Comparison of ENCODE assay signal across 28 cellular contexts in genomic region chr10:92119340-92119739, GRCh38.
"Had no signal": no experiment of that assay in that cellular context is flagged by ENCODE, and none has a peak within 500 bp of the region (broad histone marks: within the 10 kb centered on the region; RNA-seq: fewer than 3 reads in every experiment).

No MANE protein-coding gene starts in this region.

- DNase-seq: activated CD4-positive, alpha-beta T cell treated with anti-CD3 and anti-CD28 coated beads for 4 hours; activated CD4-positive, alpha-beta T cell treated with anti-CD3 and anti-CD28 coated beads, Interleukin-2, amount 50 U/mL, for 48 hours; activated CD8-positive, alpha-beta memory T cell treated with anti-CD3 and anti-CD28 coated beads, Interleukin-2, amount 10 ng/mL, durations not matched to agents 7 days and 5 days; activated effector memory CD4-positive, alpha-beta T cell treated with anti-CD3 and anti-CD28 coated beads, Interleukin-2, amount 50 U/mL, for 16 hours; activated naive CD4-positive, alpha-beta T cell treated with Interleukin-2 at 50 U/mL for 16 hours; activated T-cell treated with anti-CD3 and anti-CD28 coated beads, Interleukin-2, amount 50 U/mL, for 24 hours; amygdala; brain microvascular endothelial cell; cerebellar nuclear complex; Karpas-422; NCI-H1048; NCI-H146; NCI-H1930; NCI-H2171 treated with DMSO at 0.1 percent for 48 hours; NCI-H345; NCI-H510A; NCI-H526 treated with DMSO at 0.1 percent for 48 hours; NCI-H82; RPMI8226; SJCRH30; SK-N-SH; T-helper 1 cell; WERI-Rb-1 had no signal

- H3K9me3 Mint-ChIP-seq: activated T-cell treated with anti-CD3 and anti-CD28 coated beads, Interleukin-2, amount 50 U/mL, for 24 hours; activated T-helper 1 cell treated with anti-CD3 and anti-CD28 coated beads, Interleukin-12 subunit alpha, Interleukin-12 subunit beta, Interleukin-2, Interleukin-4 antibody, amounts not matched to agents 30 ng/mL and 10 ng/mL and 1 ng/mL, durations not matched to agents 14 hours and 24 hours and 36 hours had no signal

- H3K4me3 ChIP-seq: K562, SJCRH30 had no signal

- H3K4me1 Mint-ChIP-seq: activated CD8-positive, alpha-beta memory T cell treated with anti-CD3 and anti-CD28 coated beads, Interleukin-2, amount 10 ng/mL, durations not matched to agents 7 days and 5 days had no signal

- H3K4me3 Mint-ChIP-seq: activated CD8-positive, alpha-beta memory T cell treated with anti-CD3 and anti-CD28 coated beads, Interleukin-2, amount 10 ng/mL, durations not matched to agents 7 days and 5 days; activated naive CD8-positive, alpha-beta T cell; activated T-cell treated with anti-CD3 and anti-CD28 coated beads, Interleukin-2, amount 50 U/mL, for 24 hours; activated T-helper 1 cell treated with anti-CD3 and anti-CD28 coated beads, Interleukin-12 subunit alpha, Interleukin-12 subunit beta, Interleukin-2, Interleukin-4 antibody, amounts not matched to agents 30 ng/mL and 10 ng/mL and 1 ng/mL, durations not matched to agents 14 hours and 24 hours and 36 hours had no signal

- H3K9me3 ChIP-seq: SJCRH30, SK-N-SH had no signal

- H3K27me3 ChIP-seq: brain microvascular endothelial cell, SJCRH30 had no signal

- H3K27ac Mint-ChIP-seq: activated CD8-positive, alpha-beta memory T cell treated with anti-CD3 and anti-CD28 coated beads, Interleukin-2, amount 10 ng/mL, durations not matched to agents 7 days and 5 days; activated naive CD8-positive, alpha-beta T cell; activated T-cell treated with anti-CD3 and anti-CD28 coated beads, Interleukin-2, amount 50 U/mL, for 24 hours; activated T-helper 1 cell treated with anti-CD3 and anti-CD28 coated beads, Interleukin-12 subunit alpha, Interleukin-12 subunit beta, Interleukin-2, Interleukin-4 antibody, amounts not matched to agents 30 ng/mL and 10 ng/mL and 1 ng/mL, durations not matched to agents 14 hours and 24 hours and 36 hours had no signal

- FAIRE-seq: K562 had no signal

- ATAC-seq: activated CD4-positive, CD25-positive, alpha-beta regulatory T cell treated with anti-CD3 and anti-CD28 coated beads, Interleukin-2, amount 50 U/mL, for 24 hours; activated CD8-positive, alpha-beta memory T cell treated with anti-CD3 and anti-CD28 coated beads, Interleukin-2, amount 10 ng/mL, durations not matched to agents 7 days and 5 days; K562; Right ventricle myocardium inferior had no signal

- H3K9ac ChIP-seq: SK-N-SH had no signal

- H3K36me3 ChIP-seq: brain microvascular endothelial cell, SJCRH30, WERI-Rb-1 had no signal

- H3K27ac ChIP-seq: brain microvascular endothelial cell, SJCRH30, WERI-Rb-1 had no signal

- H3K27me3 Mint-ChIP-seq: activated CD8-positive, alpha-beta memory T cell treated with anti-CD3 and anti-CD28 coated beads, Interleukin-2, amount 10 ng/mL, durations not matched to agents 7 days and 5 days; activated naive CD8-positive, alpha-beta T cell; activated T-cell treated with anti-CD3 and anti-CD28 coated beads, Interleukin-2, amount 50 U/mL, for 24 hours had no signal

- H3K4me2 ChIP-seq: SK-N-SH had no signal
